Comparison of ENCODE assay signal across 8 cellular contexts in the genomic region with DNA sequence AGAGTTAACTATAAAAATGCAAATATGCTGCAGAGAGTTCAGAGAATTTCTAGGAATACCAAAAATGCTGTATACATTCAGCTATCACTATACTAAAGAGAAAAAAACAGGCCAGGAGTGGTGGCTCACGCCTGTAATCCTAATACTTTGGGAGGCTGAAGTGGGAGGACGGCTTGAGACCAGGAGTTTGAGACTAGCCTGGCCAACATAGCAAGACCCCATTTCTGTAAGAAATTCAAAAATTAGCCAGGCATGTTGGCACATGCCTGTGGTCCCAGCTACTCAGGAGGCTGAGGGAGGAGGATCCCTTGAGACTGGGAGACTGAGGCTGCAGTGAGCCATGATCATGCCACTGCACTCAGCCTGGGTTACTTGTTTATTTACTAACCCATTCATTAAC.
"Had no signal": no experiment of that assay in that cellular context is flagged by ENCODE, and none has a peak within 500 bp of the region (broad histone marks: within the 10 kb centered on the region; RNA-seq: fewer than 3 reads in every experiment).

No MANE protein-coding gene starts in this region.

- H3K27ac ChIP-seq: HL-60, KMS-11 had no signal

- DNase-seq: H7, IMR-90, KBM-7 had no signal

- H3K4me3 Mint-ChIP-seq: GM23338 had no signal

- H3K4me3 ChIP-seq: GM23338, HAP-1 had no signal

- H3K9ac ChIP-seq: KMS-11 had no signal

- H3K36me3 ChIP-seq: HAP-1 had no signal

- H2AFZ ChIP-seq: GM23338 had no signal

- ATAC-seq: GM23338, HCT116 had no signal

- H3K9me3 Mint-ChIP-seq: GM23338 had no signal

- H3K4me2 ChIP-seq: GM23338, KMS-11 had no signal

- H3K9me3 ChIP-seq: HAP-1 had no signal

- H3K27ac Mint-ChIP-seq: GM23338 had no signal
